Comparison of ENCODE assay signal across 24 cellular contexts in the genomic region with DNA sequence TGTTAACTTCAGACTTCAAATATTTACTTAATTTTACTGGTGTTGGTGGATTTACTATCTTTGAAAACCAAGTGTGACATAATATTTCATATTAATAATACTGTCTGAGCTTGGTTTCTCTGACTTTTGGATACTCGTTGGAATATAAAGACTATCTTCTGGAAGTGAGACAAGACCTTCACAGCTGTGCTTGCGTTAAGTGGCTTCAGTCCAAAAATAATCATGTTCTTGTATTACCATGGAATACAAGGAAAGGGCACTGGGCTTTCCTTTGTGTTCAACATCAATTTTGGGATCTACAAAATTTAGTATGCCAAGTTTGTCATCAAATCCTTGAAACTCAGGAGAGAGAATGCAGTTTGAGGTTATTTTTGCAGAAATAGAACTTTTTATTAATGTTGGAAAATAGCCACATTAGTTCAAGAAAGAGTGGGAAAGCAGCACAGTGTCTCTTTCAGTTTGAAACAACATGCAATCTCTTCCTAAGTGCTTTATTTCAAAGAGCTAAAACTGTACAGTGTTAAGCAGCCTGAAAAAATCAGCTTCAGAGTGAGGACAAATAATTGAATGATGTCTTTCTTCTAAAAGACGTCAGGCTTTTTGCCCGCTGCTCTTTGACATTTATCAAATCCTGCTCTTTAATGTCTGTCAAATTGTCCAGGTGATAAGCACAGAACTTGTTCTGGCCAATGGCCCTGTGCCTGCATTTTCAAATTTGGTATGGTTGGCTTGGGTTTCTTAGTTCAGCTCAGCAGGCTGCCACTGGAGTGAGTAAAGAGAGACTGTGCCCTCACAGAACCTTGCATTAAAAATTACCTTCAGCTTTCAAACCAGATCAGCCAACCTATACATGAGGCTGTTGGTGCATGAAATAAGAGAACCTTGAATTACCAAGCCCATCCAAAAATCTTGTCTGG.
DNase-seq lines count a peak whose midpoint lies in the region; ATAC-seq lines count a peak whose summit lies in the region.
"Had no signal": no experiment of that assay in that cellular context is flagged by ENCODE, and none has a peak within 500 bp of the region (broad histone marks: within the 10 kb centered on the region; RNA-seq: fewer than 3 reads in every experiment).

No MANE protein-coding gene starts in this region.

- ATAC-seq in right cardiac atrium, result peak; percentile 51 to 84
- ATAC-seq in GM18519 (IDR thresholded peaks at IDR 0.05; ENCODE audit: low FRiP score, unreplicated experiment), result no peak
- ATAC-seq: activated T-helper 17 cell treated with anti-CD3 and anti-CD28 coated beads, Interleukin-2, amount 50 U/mL, for 72 hours; gastroesophageal sphincter; HepG2; naive thymus-derived CD8-positive, alpha-beta T cell; stimulated activated naive CD8-positive, alpha-beta T cell treated with anti-CD3 and anti-CD28 coated beads, Interleukin-15, Interleukin-2, amounts not matched to agents 100 U/mL and 50 U/mL, for 24 hours had no signal

- H3K27ac ChIP-seq in right cardiac atrium (ENCODE audit: low read length), result no peak overlapping the region
- H3K27ac ChIP-seq: dorsolateral prefrontal cortex, gastroesophageal sphincter, Peyer's patch, skin epidermis, testis, uterus had no signal

- WGBS in right cardiac atrium, result 11% methylated on average over 4 of the region's 4 CpGs

- no peak overlapping the region for H3K4me3 ChIP-seq in right cardiac atrium (ENCODE audit: low read length)
- H3K4me3 ChIP-seq: dorsolateral prefrontal cortex, gastroesophageal sphincter, Peyer's patch, skin epidermis, testis, uterus had no signal

- DNase-seq in NCI-H1092 (lab: John Stamatoyannopoulos, UW) (peak; percentile 85), NCI-H2107 (lab: John Stamatoyannopoulos, UW) (peak; percentile 13), astrocyte of the hippocampus (ENCODE audit: low read depth, low spot score) (peak; percentile 5), right cardiac atrium (peak in 2 of 3 donors; percentile 11 to 24), foreskin melanocyte (no peak)
- no peak for DNase-seq in activated CD4-positive, CD25-positive, alpha-beta regulatory T cell (lab: John Stamatoyannopoulos, UW)
- DNase-seq: activated CD4-positive, alpha-beta memory T cell treated with anti-CD3 and anti-CD28 coated beads for 36 hours; activated CD8-positive, alpha-beta memory T cell treated with anti-CD3 and anti-CD28 coated beads, Interleukin-2, amount 50 U/mL, for 48 hours; dorsolateral prefrontal cortex; Kasumi-1; midbrain; naive thymus-derived CD8-positive, alpha-beta T cell; NCI-H2029; NCI-H524; occipital lobe; Peyer's patch; stimulated activated naive CD8-positive, alpha-beta T cell treated with anti-CD3 and anti-CD28 coated beads, Interleukin-15, Interleukin-2, amounts not matched to agents 100 U/mL and 50 U/mL, for 24 hours; testis; uterus had no signal

- no peaks in the 10 kb centered on the region for H3K4me1 ChIP-seq in right cardiac atrium (ENCODE audit: control insufficient read depth, insufficient read depth, low read length)
- H3K4me1 ChIP-seq: Peyer's patch, testis, uterus had no signal

- intact Hi-C loops in right cardiac atrium (cut with DNase I), result no loop called here

- no peaks in the 10 kb centered on the region for H3K27me3 ChIP-seq in right cardiac atrium (ENCODE audit: control insufficient read depth, insufficient read depth)
- H3K27me3 ChIP-seq: dorsolateral prefrontal cortex, gastroesophageal sphincter, Peyer's patch, testis, uterus had no signal

- no peaks in the 10 kb centered on the region for H3K9me3 ChIP-seq in right cardiac atrium (ENCODE audit: control insufficient read depth, low read length)
- H3K9me3 ChIP-seq: gastroesophageal sphincter, Peyer's patch, testis, uterus had no signal

Comparison
In these comparisons a context has a peak if more than half of its experiments do, and no peak if none do; other contexts are left out.
1. DNase-seq: peak in NCI-H1092 (single experiment), NCI-H2107 (single experiment), astrocyte of the hippocampus (single experiment) and right cardiac atrium (2 of 3); none in activated CD4-positive, CD25-positive, alpha-beta regulatory T cell (0 of 4) and foreskin melanocyte (single experiment).